ENCODE assay signal across 11 cellular contexts in genomic region chr20:54479138-54479906, GRCh38. TPM values are rescaled to one million over a fixed set of nuclear protein-coding genes. Genes with fewer than 3 reads are reported as not detected.
DNase-seq lines count a peak whose midpoint lies in the region; ATAC-seq and TF ChIP-seq lines count a peak whose summit lies in the region.
"Had no signal": no experiment of that assay in that cellular context is flagged by ENCODE, and none has a peak within 500 bp of the region (broad histone marks: within the 10 kb centered on the region; RNA-seq: fewer than 3 reads in every experiment).

No MANE protein-coding gene starts in this region.

- H3K27ac Mint-ChIP-seq in HFFc6 = no peak overlapping the region
- H3K27ac Mint-ChIP-seq: activated B cell treated with CpG ODN at 0.5 μM for 24 hours; activated naive CD4-positive, alpha-beta T cell treated with anti-CD3 and anti-CD28 coated beads, Interleukin-2, amount 50 U/mL, for 24 hours had no signal

- ATAC-seq in SK-N-SH treated with all-trans-retinoic acid at 6 μM for 48 hours (peak; percentile 60), HG03039 (IDR thresholded peaks at IDR 0.05; ENCODE audit: unreplicated experiment) (no peak), HG02870 (IDR thresholded peaks at IDR 0.05; ENCODE audit: unreplicated experiment) (no peak), left cardiac atrium (no peak)

- TF ChIP-seq CTCF in GM12864 (IDR thresholded peaks at IDR 0.05; ENCODE audit: low read depth, low read length, missing control alignments) (peak; percentile 22), HFFc6 (IDR thresholded peaks at IDR 0.05) (0 out of 2 replicates have a peak, but pooled peaks have one; percentile 21)

- no peak overlapping the region for H3K4me3 ChIP-seq in GM12864 (ENCODE audit: low read depth, low read length)

- intact Hi-C loops in left cardiac atrium (cut with DNase I) = loop anchor here in 1 of 2 donors (5.0 kb wide), 1 partner anchor 168 kb away; no protein-coding TSS in a partner anchor

- no peaks in the 10 kb centered on the region for H3K36me3 Mint-ChIP-seq in HFFc6 (ENCODE audit: low read depth)
- H3K36me3 Mint-ChIP-seq: activated naive CD4-positive, alpha-beta T cell treated with anti-CD3 and anti-CD28 coated beads, Interleukin-2, amount 50 U/mL, for 24 hours had no signal

- no peaks in the 10 kb centered on the region for H3K9me3 Mint-ChIP-seq in HFFc6
- H3K9me3 Mint-ChIP-seq: activated B cell treated with CpG ODN at 0.5 μM for 24 hours had no signal

- DNase-seq in GM12864 (ENCODE audit: low read depth) (no peak), HFFc6 (no peak), iris pigment epithelial cell (ENCODE audit: low read depth) (peak; percentile 3), inferior parietal cortex (ENCODE audit: extremely low spot score) (no peak), left cardiac atrium (no peak)
- DNase-seq: activated B cell treated with CpG ODN at 0.5 μM for 24 hours, NCI-H510A had no signal

- peaks cover 11% of the 10 kb centered on the region; the same call in 1 of the 2 replicates for H3K27me3 Mint-ChIP-seq in HFFc6 (ENCODE audit: insufficient read depth)

- H3K4me3 Mint-ChIP-seq in HFFc6 = no peak overlapping the region
- H3K4me3 Mint-ChIP-seq: activated B cell treated with CpG ODN at 0.5 μM for 24 hours; activated naive CD4-positive, alpha-beta T cell treated with anti-CD3 and anti-CD28 coated beads, Interleukin-2, amount 50 U/mL, for 24 hours had no signal

- no peaks in the 10 kb centered on the region for H3K4me1 Mint-ChIP-seq in HFFc6 (ENCODE audit: low read depth)
- H3K4me1 Mint-ChIP-seq: activated B cell treated with CpG ODN at 0.5 μM for 24 hours; activated naive CD4-positive, alpha-beta T cell treated with anti-CD3 and anti-CD28 coated beads, Interleukin-2, amount 50 U/mL, for 24 hours had no signal

TF ChIP-seq in SK-N-SH treated with all-trans-retinoic acid at 6 μM for 48 hours, 23 proteins besides CTCF, POLR2A, EP300 and RAD21:
- no peak for TF ChIP-seq PATZ1 (CRISPR knock-in tag; IDR thresholded peaks at IDR 0.05; ENCODE audit: borderline replicate concordance)
- no peak for TF ChIP-seq CSRNP3 (CRISPR knock-in tag; IDR thresholded peaks at IDR 0.05)
- no peak for TF ChIP-seq GLIS3 (CRISPR knock-in tag; IDR thresholded peaks at IDR 0.05)
- TF ChIP-seq CREB5 (CRISPR knock-in tag; IDR thresholded peaks at IDR 0.05; ENCODE audit: low read depth) = no peak
- no peak for TF ChIP-seq ZFP30 (CRISPR knock-in tag; IDR thresholded peaks at IDR 0.05)
- TF ChIP-seq SNAI2 (CRISPR knock-in tag; IDR thresholded peaks at IDR 0.05) = no peak
- no peak for TF ChIP-seq POU6F1 (CRISPR knock-in tag; IDR thresholded peaks at IDR 0.05; ENCODE audit: borderline replicate concordance, low read depth)
- TF ChIP-seq TCF4 (CRISPR knock-in tag; IDR thresholded peaks at IDR 0.05; ENCODE audit: borderline replicate concordance) = no peak
- TF ChIP-seq ZC3H10 (CRISPR knock-in tag; IDR thresholded peaks at IDR 0.05) = no peak
- no peak for TF ChIP-seq ESRRG (CRISPR knock-in tag; IDR thresholded peaks at IDR 0.05)
- TF ChIP-seq BACH2 (CRISPR knock-in tag; IDR thresholded peaks at IDR 0.05; ENCODE audit: borderline replicate concordance) = no peak
- no peak for TF ChIP-seq ZFP3 (CRISPR knock-in tag; IDR thresholded peaks at IDR 0.05)

RNA-seq across cellular contexts. Expression of gene DOK5, which starts 3.9 kb away (rescaled TPM):
- under 1 TPM in 1 of 6 experiments, not detected in 5; 0.14 TPM for total RNA-seq in HFFc6 (2021; fragmentation: NEBNext Ultra II Directional; extraction: Animal tissue kit (Norgen Biotek cat#: 25700))
- total RNA-seq in left cardiac atrium = 10 to 100 TPM; 10.9 to 14.3 TPM
- total RNA-seq: activated B cell treated with CpG ODN at 0.5 μM for 24 hours had no signal

Comparison
In these comparisons a context has a peak if more than half of its experiments do, and no peak if none do; other contexts are left out.
1. RNA of gene DOK5, which starts 3.9 kb away (total RNA-seq): 10.9 to 14.3 TPM in left cardiac atrium; 0.14 TPM in HFFc6; every median in the first group is over 10 times any median in the second.